ENCODE assay signal across 24 cellular contexts in the genomic region with DNA sequence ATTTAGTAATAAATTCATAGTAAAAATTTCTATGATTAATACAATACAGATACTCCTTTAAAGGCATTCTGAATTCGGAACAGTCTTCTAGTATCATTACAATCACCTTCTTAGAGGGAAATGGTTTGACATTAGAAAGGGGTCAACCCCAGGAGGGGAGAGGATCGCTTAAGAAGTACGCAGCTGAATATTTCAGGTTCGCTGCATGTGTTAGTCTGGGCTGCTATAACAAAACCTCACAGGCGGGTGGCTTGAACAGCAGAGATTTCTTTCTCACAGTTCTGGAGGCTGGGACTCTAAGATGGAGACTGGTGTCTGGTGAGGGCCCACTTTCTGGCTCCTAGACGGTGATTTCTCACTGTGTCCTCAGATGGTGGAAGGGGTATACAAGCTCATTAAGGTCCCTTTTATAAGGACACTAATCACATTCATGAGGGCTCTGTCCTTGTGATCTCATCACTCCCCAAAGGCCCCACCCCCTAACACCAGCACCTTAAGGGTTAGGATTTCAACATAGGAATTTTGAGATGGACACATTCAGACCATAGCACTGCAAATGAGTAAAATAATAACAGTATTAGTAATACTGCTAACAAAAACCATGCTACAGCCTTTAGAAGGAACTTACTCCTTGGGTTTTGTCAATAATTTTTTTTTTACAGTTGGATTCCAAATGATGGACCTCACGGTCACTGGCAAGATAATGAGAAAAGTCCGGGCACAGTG. TPM values are rescaled to one million over a fixed set of nuclear protein-coding genes. Genes with fewer than 3 reads are reported as not detected.
DNase-seq lines count a peak whose midpoint lies in the region; ATAC-seq and TF ChIP-seq lines count a peak whose summit lies in the region.
"Had no signal": no experiment of that assay in that cellular context is flagged by ENCODE, and none has a peak within 500 bp of the region (broad histone marks: within the 10 kb centered on the region; RNA-seq: fewer than 3 reads in every experiment).

No MANE protein-coding gene starts in this region.

- no TSS peak for BruUV-seq in PC-9 (replicated peaks; lab: Mats Ljungman, UMichigan)

- no peaks in the 10 kb centered on the region for H3K9me2 ChIP-seq in PC-9 (ENCODE audit: insufficient read depth)

- no peak for TF ChIP-seq CTCF in PC-9 (conservative IDR thresholded peaks at IDR 0.05)
- TF ChIP-seq CTCF in coronary artery (IDR thresholded peaks at IDR 0.05): no peak
- no peak for TF ChIP-seq CTCF in sigmoid colon (IDR thresholded peaks at IDR 0.05)
- no peak for TF ChIP-seq CTCF in WERI-Rb-1 (IDR thresholded peaks at IDR 0.05; ENCODE audit: low read depth, low read length)

- CTCF ChIA-PET in PC-9 (lab: Charles Lee): no interaction called here

- peak overlapping the region; percentile 47 for H3K4me2 ChIP-seq in PC-9

- peaks cover 98% of the 10 kb centered on the region for H3K79me2 ChIP-seq in PC-9 (ENCODE audit: low read depth)

- H3K27me3 ChIP-seq in PC-9 (ENCODE audit: insufficient read depth, low read depth) (no peaks in the 10 kb centered on the region), sigmoid colon (no peaks in the 10 kb centered on the region), WERI-Rb-1 (ENCODE audit: insufficient read depth, low read depth, severe bottlenecking) (no peaks in the 10 kb centered on the region)
- H3K27me3 ChIP-seq: cardiac muscle cell, transverse colon had no signal

- no peak for TF ChIP-seq POLR2A in sigmoid colon (IDR thresholded peaks at IDR 0.05)

- H3K4me3 ChIP-seq in PC-9 (no peak overlapping the region), coronary artery (no peak overlapping the region), sigmoid colon (no peak overlapping the region), WERI-Rb-1 (ENCODE audit: low read depth, low read length) (no peak overlapping the region)
- H3K4me3 ChIP-seq: cardiac muscle cell, lower lobe of right lung, transverse colon had no signal

- ATAC-seq in activated T-cell treated with anti-CD3 and anti-CD28 coated beads, Interleukin-2, amount 50 U/mL, for 72 hours (replicated peaks in 1 of 2): no peak
- no peak for ATAC-seq in effector memory CD8-positive, alpha-beta T cell (replicated peaks)
- ATAC-seq: activated CD4-positive, CD25-positive, alpha-beta regulatory T cell treated with anti-CD3 and anti-CD28 coated beads, Interleukin-2, amount 50 U/mL, for 24 hours; HCT116; lower lobe of right lung had no signal

- H2AFZ ChIP-seq in PC-9: no peak overlapping the region

- intact Hi-C loops in PC-9 (cut with micrococcal nuclease; ENCODE audit: unreplicated experiment) (no loop called here), sigmoid colon (cut with DNase I) (no loop called here)

- no peaks in the 10 kb centered on the region for H3K36me3 Mint-ChIP-seq in activated T-cell treated with anti-CD3 and anti-CD28 coated beads, Interleukin-2, amount 50 U/mL, for 72 hours (ENCODE audit: insufficient read depth in 2 of 2)
- peaks cover 16% of the 10 kb centered on the region for H3K36me3 Mint-ChIP-seq in effector memory CD8-positive, alpha-beta T cell (ENCODE audit: insufficient read depth)

- no peak overlapping the region for H3K4me3 Mint-ChIP-seq in activated T-cell treated with anti-CD3 and anti-CD28 coated beads, Interleukin-2, amount 50 U/mL, for 72 hours
- H3K4me3 Mint-ChIP-seq in effector memory CD8-positive, alpha-beta T cell: no peak overlapping the region
- H3K4me3 Mint-ChIP-seq: activated T-helper 1 cell treated with anti-CD3 and anti-CD28 coated beads, Interleukin-12 subunit alpha, Interleukin-12 subunit beta, Interleukin-2, Interleukin-4 antibody, amounts not matched to agents 30 ng/mL and 10 ng/mL and 1 ng/mL, durations not matched to agents 14 hours and 24 hours and 36 hours; immature natural killer cell had no signal

- no peak for DNase-seq in activated T-cell treated with anti-CD3 and anti-CD28 coated beads, Interleukin-2, amount 50 U/mL, for 72 hours
- DNase-seq in activated T-cell treated with anti-CD3 and anti-CD28 coated beads, Interleukin-2, amount 50 U/mL, for 48 hours: no peak
- DNase-seq in PC-9 (peak in 1 of 2 experiments; percentile 69), coronary artery (ENCODE audit: low spot score) (peak; percentile 24), sigmoid colon (peak; percentile 15), NCI-H2107 (lab: John Stamatoyannopoulos, UW) (no peak), WERI-Rb-1 (no peak)
- no peak for DNase-seq in effector memory CD8-positive, alpha-beta T cell
- DNase-seq: activated CD8-positive, alpha-beta memory T cell treated with anti-CD3 and anti-CD28 coated beads for 24 hours; C1 segment of cervical spinal cord; effector memory CD4-positive, alpha-beta T cell; GF-D8; immature natural killer cell; lower lobe of right lung; NCI-H187 treated with DMSO at 0.1 percent for 48 hours; NCI-H345; stimulated activated naive CD4-positive, alpha-beta T cell treated with Interleukin-2 at 50 U/mL for 16 hours; T1000; transverse colon had no signal

- WGBS in sigmoid colon, 2 donors: 90 to 97% methylated on average over 8 of the region's 8 CpGs

- no peaks in the 10 kb centered on the region for H3K9me3 ChIP-seq in PC-9 (ENCODE audit: insufficient read depth, low read depth)
- no peaks in the 10 kb centered on the region for H3K9me3 ChIP-seq in sigmoid colon
- no peaks in the 10 kb centered on the region for H3K9me3 ChIP-seq in WERI-Rb-1 (ENCODE audit: severe bottlenecking)
- H3K9me3 ChIP-seq: lower lobe of right lung, transverse colon had no signal

- H3K4me1 ChIP-seq in PC-9 (replicated peaks; ENCODE audit: insufficient read depth) (peaks cover 94% of the 10 kb centered on the region), sigmoid colon (peaks cover 0 to 42% (median 28%) of the 10 kb centered on the region in 4 donors)

- H3K4me1 Mint-ChIP-seq in activated T-cell treated with anti-CD3 and anti-CD28 coated beads, Interleukin-2, amount 50 U/mL, for 72 hours (ENCODE audit: low read depth): peaks cover 29% of the 10 kb centered on the region
- H3K4me1 Mint-ChIP-seq in effector memory CD8-positive, alpha-beta T cell (ENCODE audit: low read depth in 2 of 2): peaks cover 12 to 14% of the 10 kb centered on the region in 2 donors

- TF ChIP-seq EP300 in sigmoid colon (IDR thresholded peaks at IDR 0.05): no peak

- H3F3A ChIP-seq in PC-9 (ENCODE audit: insufficient read depth, low read depth): peaks cover 40% of the 10 kb centered on the region

- H3K36me3 ChIP-seq in PC-9 (ENCODE audit: low read depth) (peaks cover 6% of the 10 kb centered on the region; the same call in 1 of the 2 replicates), sigmoid colon (no peaks in the 10 kb centered on the region), WERI-Rb-1 (no peaks in the 10 kb centered on the region)
- H3K36me3 ChIP-seq: cardiac muscle cell, lower lobe of right lung, transverse colon had no signal

- peak overlapping the region; percentile 54 for H3K27ac ChIP-seq in PC-9
- no peak overlapping the region for H3K27ac ChIP-seq in coronary artery
- H3K27ac ChIP-seq in sigmoid colon: no peak overlapping the region
- no peak overlapping the region for H3K27ac ChIP-seq in WERI-Rb-1
- H3K27ac ChIP-seq: 22Rv1, cardiac muscle cell, lower lobe of right lung had no signal

- no peaks in the 10 kb centered on the region; the same call in 1 of the 2 replicates for H4K20me1 ChIP-seq in PC-9 (ENCODE audit: insufficient read depth)

- peak overlapping the region; percentile 65 for H3K27ac Mint-ChIP-seq in activated T-cell treated with anti-CD3 and anti-CD28 coated beads, Interleukin-2, amount 50 U/mL, for 72 hours
- no peak overlapping the region for H3K27ac Mint-ChIP-seq in effector memory CD8-positive, alpha-beta T cell
- H3K27ac Mint-ChIP-seq: activated T-helper 1 cell treated with anti-CD3 and anti-CD28 coated beads, Interleukin-12 subunit alpha, Interleukin-12 subunit beta, Interleukin-2, Interleukin-4 antibody, amounts not matched to agents 30 ng/mL and 10 ng/mL and 1 ng/mL, durations not matched to agents 14 hours and 24 hours and 36 hours had no signal

- POLR2A ChIA-PET in PC-9 (lab: Charles Lee; ENCODE audit: unreplicated experiment): no interaction called here

- no peaks in the 10 kb centered on the region for H3K9me3 Mint-ChIP-seq in activated T-cell treated with anti-CD3 and anti-CD28 coated beads, Interleukin-2, amount 50 U/mL, for 72 hours
- H3K9me3 Mint-ChIP-seq in effector memory CD8-positive, alpha-beta T cell: no peaks in the 10 kb centered on the region
- H3K9me3 Mint-ChIP-seq: activated T-helper 1 cell treated with anti-CD3 and anti-CD28 coated beads, Interleukin-12 subunit alpha, Interleukin-12 subunit beta, Interleukin-2, Interleukin-4 antibody, amounts not matched to agents 30 ng/mL and 10 ng/mL and 1 ng/mL, durations not matched to agents 14 hours and 24 hours and 36 hours; immature natural killer cell had no signal

- H3K27me3 Mint-ChIP-seq in activated T-cell treated with anti-CD3 and anti-CD28 coated beads, Interleukin-2, amount 50 U/mL, for 72 hours (ENCODE audit: low read depth): no peaks in the 10 kb centered on the region
- H3K27me3 Mint-ChIP-seq in effector memory CD8-positive, alpha-beta T cell: no peaks in the 10 kb centered on the region

RNA-seq across cellular contexts. Expression of gene GNA12, which starts 34.0 kb away (rescaled TPM):
- 10 to 100 TPM; 37.0 to 46.6 TPM for total RNA-seq in activated T-cell treated with anti-CD3 and anti-CD28 coated beads, Interleukin-2, amount 50 U/mL, for 72 hours
- total RNA-seq in PC-9 (2021) (50.8 and 51.7 TPM in 2 replicates), sigmoid colon (10 to 100 TPM; 21.4 to 46.5 (median 24.6) TPM)
- 10 to 100 TPM; 13.2 to 22.7 (median 18.6) TPM for polyA plus RNA-seq in sigmoid colon

Comparison
In these comparisons a context has a peak if more than half of its experiments do, and no peak if none do; other contexts are left out.
1. DNase-seq: peak in coronary artery (single experiment) and sigmoid colon (single experiment); none in activated T-cell treated with anti-CD3 and anti-CD28 coated beads, Interleukin-2, amount 50 U/mL, for 72 hours (0 of 2), activated T-cell treated with anti-CD3 and anti-CD28 coated beads, Interleukin-2, amount 50 U/mL, for 48 hours (0 of 2), effector memory CD8-positive, alpha-beta T cell (0 of 3), NCI-H2107 (single experiment) and WERI-Rb-1 (single experiment).